7 cellular contexts compared by ENCODE assay signal in genomic region chr12:34626363-34627157, GRCh38.
"Had no signal": no experiment of that assay in that cellular context is flagged by ENCODE, and none has a peak within 500 bp of the region (broad histone marks: within the 10 kb centered on the region; RNA-seq: fewer than 3 reads in every experiment).

No MANE protein-coding gene starts in this region.

- DNase-seq: H9, HCEC 1CT, KBM-7 had no signal

- H3K4me3 ChIP-seq: GM23338 had no signal

- FAIRE-seq: H1, H54, HTR-8/SVneo had no signal

- ATAC-seq: GM23338 had no signal
